ENCODE assay signal across 1 cellular context in the genomic region with DNA sequence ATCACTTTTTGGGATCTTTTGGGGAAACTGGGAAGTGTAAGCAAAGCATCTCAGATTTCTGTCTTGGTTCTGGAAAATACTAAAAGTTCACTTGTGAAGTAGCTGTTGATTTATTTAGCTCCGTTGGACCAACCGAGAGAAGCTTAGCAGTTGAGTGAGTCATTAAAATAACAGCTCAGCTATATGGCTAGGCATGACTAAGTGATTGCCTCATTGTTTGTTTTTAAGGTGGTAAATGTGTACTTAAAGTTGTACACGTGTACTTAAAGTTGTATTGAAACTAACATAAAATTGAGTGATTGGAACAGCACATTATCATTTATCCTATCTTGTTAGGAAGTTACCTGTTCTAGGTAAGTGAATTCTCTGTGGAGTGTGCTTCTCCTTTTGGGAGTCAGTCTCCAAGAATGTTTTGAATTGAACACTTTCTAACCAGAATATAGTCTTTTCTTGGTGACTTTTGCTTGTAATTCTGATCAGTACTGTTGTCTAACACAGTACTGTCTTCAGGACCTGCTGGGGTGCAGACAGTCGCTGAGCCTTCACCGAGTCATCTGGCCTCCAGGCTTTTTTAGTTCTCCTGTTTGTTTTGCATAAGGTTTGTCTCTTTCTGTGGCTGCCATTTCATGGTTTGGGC.
TF ChIP-seq lines count a peak whose summit lies in the region.

No MANE protein-coding gene starts in this region.

TF ChIP-seq in HEK293, 187 proteins besides CTCF, POLR2A, EP300 and RAD21 (continued from another document and continues in another):
- TF ChIP-seq, protein P1, sequence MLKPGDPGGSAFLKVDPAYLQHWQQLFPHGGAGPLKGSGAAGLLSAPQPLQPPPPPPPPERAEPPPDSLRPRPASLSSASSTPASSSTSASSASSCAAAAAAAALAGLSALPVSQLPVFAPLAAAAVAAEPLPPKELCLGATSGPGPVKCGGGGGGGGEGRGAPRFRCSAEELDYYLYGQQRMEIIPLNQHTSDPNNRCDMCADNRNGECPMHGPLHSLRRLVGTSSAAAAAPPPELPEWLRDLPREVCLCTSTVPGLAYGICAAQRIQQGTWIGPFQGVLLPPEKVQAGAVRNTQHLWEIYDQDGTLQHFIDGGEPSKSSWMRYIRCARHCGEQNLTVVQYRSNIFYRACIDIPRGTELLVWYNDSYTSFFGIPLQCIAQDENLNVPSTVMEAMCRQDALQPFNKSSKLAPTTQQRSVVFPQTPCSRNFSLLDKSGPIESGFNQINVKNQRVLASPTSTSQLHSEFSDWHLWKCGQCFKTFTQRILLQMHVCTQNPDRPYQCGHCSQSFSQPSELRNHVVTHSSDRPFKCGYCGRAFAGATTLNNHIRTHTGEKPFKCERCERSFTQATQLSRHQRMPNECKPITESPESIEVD (tag by site-specific recombination; IDR thresholded peaks at IDR 0.05) = peak; percentile 100
- TF ChIP-seq, protein P2, sequence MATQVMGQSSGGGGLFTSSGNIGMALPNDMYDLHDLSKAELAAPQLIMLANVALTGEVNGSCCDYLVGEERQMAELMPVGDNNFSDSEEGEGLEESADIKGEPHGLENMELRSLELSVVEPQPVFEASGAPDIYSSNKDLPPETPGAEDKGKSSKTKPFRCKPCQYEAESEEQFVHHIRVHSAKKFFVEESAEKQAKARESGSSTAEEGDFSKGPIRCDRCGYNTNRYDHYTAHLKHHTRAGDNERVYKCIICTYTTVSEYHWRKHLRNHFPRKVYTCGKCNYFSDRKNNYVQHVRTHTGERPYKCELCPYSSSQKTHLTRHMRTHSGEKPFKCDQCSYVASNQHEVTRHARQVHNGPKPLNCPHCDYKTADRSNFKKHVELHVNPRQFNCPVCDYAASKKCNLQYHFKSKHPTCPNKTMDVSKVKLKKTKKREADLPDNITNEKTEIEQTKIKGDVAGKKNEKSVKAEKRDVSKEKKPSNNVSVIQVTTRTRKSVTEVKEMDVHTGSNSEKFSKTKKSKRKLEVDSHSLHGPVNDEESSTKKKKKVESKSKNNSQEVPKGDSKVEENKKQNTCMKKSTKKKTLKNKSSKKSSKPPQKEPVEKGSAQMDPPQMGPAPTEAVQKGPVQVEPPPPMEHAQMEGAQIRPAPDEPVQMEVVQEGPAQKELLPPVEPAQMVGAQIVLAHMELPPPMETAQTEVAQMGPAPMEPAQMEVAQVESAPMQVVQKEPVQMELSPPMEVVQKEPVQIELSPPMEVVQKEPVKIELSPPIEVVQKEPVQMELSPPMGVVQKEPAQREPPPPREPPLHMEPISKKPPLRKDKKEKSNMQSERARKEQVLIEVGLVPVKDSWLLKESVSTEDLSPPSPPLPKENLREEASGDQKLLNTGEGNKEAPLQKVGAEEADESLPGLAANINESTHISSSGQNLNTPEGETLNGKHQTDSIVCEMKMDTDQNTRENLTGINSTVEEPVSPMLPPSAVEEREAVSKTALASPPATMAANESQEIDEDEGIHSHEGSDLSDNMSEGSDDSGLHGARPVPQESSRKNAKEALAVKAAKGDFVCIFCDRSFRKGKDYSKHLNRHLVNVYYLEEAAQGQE (tag by site-specific recombination; IDR thresholded peaks at IDR 0.05) = 0 out of 2 replicates have a peak, but pooled peaks have one; percentile 28
- TF ChIP-seq ZNF629 (tag by site-specific recombination; IDR thresholded peaks at IDR 0.05) (peak; percentile 97), OSR2 (tag by site-specific recombination; IDR thresholded peaks at IDR 0.05) (peak; percentile 93), ZNF488 (tag by site-specific recombination; IDR thresholded peaks at IDR 0.05) (peak; percentile 93), GLIS1 (tag by site-specific recombination; IDR thresholded peaks at IDR 0.05) (peak; percentile 89), ZNF112 (tag by site-specific recombination; IDR thresholded peaks at IDR 0.05) (no peak), ZBTB1 (tag by site-specific recombination; IDR thresholded peaks at IDR 0.05) (peak; percentile 93), ZNF692 (tag by site-specific recombination; IDR thresholded peaks at IDR 0.05) (peak; percentile 99), TRIM28 (IDR thresholded peaks at IDR 0.05; ENCODE audit: borderline replicate concordance, low read length) (peak; percentile 93), ZBTB7A (tag by site-specific recombination; IDR thresholded peaks at IDR 0.05; ENCODE audit: low read depth) (no peak), SCRT1 (tag by site-specific recombination; IDR thresholded peaks at IDR 0.05; ENCODE audit: borderline replicate concordance) (peak; percentile 54; the same call in 1 of the 2 replicates), SETDB1 (IDR thresholded peaks at IDR 0.05; ENCODE audit: insufficient read length, low read length) (no peak), KLF1 (tag by site-specific recombination; IDR thresholded peaks at IDR 0.05) (peak; percentile 77), ZNF394 (tag by site-specific recombination; IDR thresholded peaks at IDR 0.05; ENCODE audit: borderline replicate concordance) (peak; percentile 100), PRDM10 (tag by site-specific recombination; IDR thresholded peaks at IDR 0.05) (peak; percentile 78), ZBTB8A (tag by site-specific recombination; IDR thresholded peaks at IDR 0.05) (peak; percentile 65), ZNF600 (tag by site-specific recombination; IDR thresholded peaks at IDR 0.05) (peak; percentile 30; the same call in 1 of the 2 replicates), ZSCAN23 (tag by site-specific recombination; IDR thresholded peaks at IDR 0.05) (peak; percentile 67), GLI2 (tag by site-specific recombination; IDR thresholded peaks at IDR 0.05; ENCODE audit: borderline replicate concordance, low read depth) (peak; percentile 94), OVOL3 (tag by site-specific recombination; IDR thresholded peaks at IDR 0.05) (peak; percentile 93), ZNF664 (tag by site-specific recombination; IDR thresholded peaks at IDR 0.05) (peak; percentile 100), ZNF37A (tag by site-specific recombination; IDR thresholded peaks at IDR 0.05) (no peak), PATZ1 (tag by site-specific recombination; IDR thresholded peaks at IDR 0.05) (0 out of 2 replicates have a peak, but pooled peaks have one; percentile 54), ZNF580 (tag by site-specific recombination; IDR thresholded peaks at IDR 0.05) (0 out of 2 replicates have a peak, but pooled peaks have one; percentile 51), ZNF311 (tag by site-specific recombination; IDR thresholded peaks at IDR 0.05; ENCODE audit: borderline replicate concordance) (no peak), ZNF548 (tag by site-specific recombination; IDR thresholded peaks at IDR 0.05) (no peak), ZNF561 (tag by site-specific recombination; IDR thresholded peaks at IDR 0.05; ENCODE audit: borderline replicate concordance) (peak; percentile 39)
- TF ChIP-seq, protein P3, sequence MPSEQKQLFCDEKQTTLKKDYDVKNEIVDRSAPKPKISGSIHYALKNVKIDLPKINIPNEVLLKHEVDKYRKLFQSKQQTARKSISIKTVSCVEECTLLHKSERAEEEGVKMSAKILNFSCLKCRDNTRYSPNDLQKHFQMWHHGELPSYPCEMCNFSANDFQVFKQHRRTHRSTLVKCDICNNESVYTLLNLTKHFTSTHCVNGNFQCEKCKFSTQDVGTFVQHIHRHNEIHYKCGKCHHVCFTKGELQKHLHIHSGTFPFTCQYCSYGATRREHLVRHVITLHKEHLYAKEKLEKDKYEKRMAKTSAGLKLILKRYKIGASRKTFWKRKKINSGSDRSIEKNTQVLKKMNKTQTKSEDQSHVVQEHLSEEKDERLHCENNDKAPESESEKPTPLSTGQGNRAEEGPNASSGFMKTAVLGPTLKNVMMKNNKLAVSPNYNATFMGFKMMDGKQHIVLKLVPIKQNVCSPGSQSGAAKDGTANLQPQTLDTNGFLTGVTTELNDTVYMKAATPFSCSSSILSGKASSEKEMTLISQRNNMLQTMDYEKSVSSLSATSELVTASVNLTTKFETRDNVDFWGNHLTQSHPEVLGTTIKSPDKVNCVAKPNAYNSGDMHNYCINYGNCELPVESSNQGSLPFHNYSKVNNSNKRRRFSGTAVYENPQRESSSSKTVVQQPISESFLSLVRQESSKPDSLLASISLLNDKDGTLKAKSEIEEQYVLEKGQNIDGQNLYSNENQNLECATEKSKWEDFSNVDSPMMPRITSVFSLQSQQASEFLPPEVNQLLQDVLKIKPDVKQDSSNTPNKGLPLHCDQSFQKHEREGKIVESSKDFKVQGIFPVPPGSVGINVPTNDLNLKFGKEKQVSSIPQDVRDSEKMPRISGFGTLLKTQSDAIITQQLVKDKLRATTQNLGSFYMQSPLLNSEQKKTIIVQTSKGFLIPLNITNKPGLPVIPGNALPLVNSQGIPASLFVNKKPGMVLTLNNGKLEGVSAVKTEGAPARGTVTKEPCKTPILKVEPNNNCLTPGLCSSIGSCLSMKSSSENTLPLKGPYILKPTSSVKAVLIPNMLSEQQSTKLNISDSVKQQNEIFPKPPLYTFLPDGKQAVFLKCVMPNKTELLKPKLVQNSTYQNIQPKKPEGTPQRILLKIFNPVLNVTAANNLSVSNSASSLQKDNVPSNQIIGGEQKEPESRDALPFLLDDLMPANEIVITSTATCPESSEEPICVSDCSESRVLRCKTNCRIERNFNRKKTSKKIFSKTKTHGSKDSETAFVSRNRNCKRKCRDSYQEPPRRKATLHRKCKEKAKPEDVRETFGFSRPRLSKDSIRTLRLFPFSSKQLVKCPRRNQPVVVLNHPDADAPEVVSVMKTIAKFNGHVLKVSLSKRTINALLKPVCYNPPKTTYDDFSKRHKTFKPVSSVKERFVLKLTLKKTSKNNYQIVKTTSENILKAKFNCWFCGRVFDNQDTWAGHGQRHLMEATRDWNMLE (tag by site-specific recombination; conservative IDR thresholded peaks at IDR 0.05; ENCODE audit: low read depth) = 0 out of 2 replicates have a peak, but pooled peaks have one; percentile 28
- TF ChIP-seq, protein P4, sequence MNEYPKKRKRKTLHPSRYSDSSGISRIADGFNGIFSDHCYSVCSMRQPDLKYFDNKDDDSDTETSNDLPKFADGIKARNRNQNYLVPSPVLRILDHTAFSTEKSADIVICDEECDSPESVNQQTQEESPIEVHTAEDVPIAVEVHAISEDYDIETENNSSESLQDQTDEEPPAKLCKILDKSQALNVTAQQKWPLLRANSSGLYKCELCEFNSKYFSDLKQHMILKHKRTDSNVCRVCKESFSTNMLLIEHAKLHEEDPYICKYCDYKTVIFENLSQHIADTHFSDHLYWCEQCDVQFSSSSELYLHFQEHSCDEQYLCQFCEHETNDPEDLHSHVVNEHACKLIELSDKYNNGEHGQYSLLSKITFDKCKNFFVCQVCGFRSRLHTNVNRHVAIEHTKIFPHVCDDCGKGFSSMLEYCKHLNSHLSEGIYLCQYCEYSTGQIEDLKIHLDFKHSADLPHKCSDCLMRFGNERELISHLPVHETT (tag by site-specific recombination; IDR thresholded peaks at IDR 0.05) = peak; percentile 96
